In genomic region chr19:36046443-36047050, GRCh38 we compare ENCODE assay signal across 25 cellular contexts. TPM values are rescaled to one million over a fixed set of nuclear protein-coding genes. Genes with fewer than 3 reads are reported as not detected.
A peak's percentile ranks its signal among the peaks of the same experiment; 100 is the strongest.
DNase-seq lines count a peak whose midpoint lies in the region; TF ChIP-seq lines count a peak whose summit lies in the region.
"Had no signal": no experiment of that assay in that cellular context is flagged by ENCODE, and none has a peak within 500 bp of the region (broad histone marks: within the 10 kb centered on the region; RNA-seq: fewer than 3 reads in every experiment).

No MANE protein-coding gene starts in this region.

- H3K9me3 ChIP-seq in stomach (no peaks in the 10 kb centered on the region), A673 (ENCODE audit: low read depth, low read length, poor library complexity, severe bottlenecking) (no peaks in the 10 kb centered on the region)
- H3K9me3 ChIP-seq: HAP-1 had no signal

- H3K27me3 Mint-ChIP-seq in HFFc6 (ENCODE audit: insufficient read depth) = peaks cover 2% of the 10 kb centered on the region
- H3K27me3 Mint-ChIP-seq: brain; natural killer cell treated with Interleukin-12 subunit alpha and Interleukin-12 subunit beta and Interleukin-15 and Interleukin-18, amount 100 ng/mL, for 72 hours; stimulated activated naive B cell treated with anti-CD40 and anti-IgM and Interleukin-4, amounts not matched to agents 10 μg/mL and 1 μg/mL and 100 μg/mL, for 72 hours; type B pancreatic cell had no signal

- peak overlapping the region; percentile 1 for H3K27ac ChIP-seq in cingulate gyrus (ENCODE audit: low read depth, low read length)
- H3K27ac ChIP-seq in stomach = peak overlapping the region in 3 of 5 donors; percentile 21 to 47 (median 26)
- no peak overlapping the region for H3K27ac ChIP-seq in A673 (ENCODE audit: low read depth, low read length, poor library complexity, severe bottlenecking)
- H3K27ac ChIP-seq: parathyroid adenoma had no signal

- H3K27me3 ChIP-seq in stomach = no peaks in the 10 kb centered on the region
- no peaks in the 10 kb centered on the region for H3K27me3 ChIP-seq in A673 (replicated peaks; ENCODE audit: insufficient read depth, low read depth, low read length, poor library complexity)

- no peak for TF ChIP-seq POLR2A in stomach (IDR thresholded peaks at IDR 0.05)

- H3K4me3 ChIP-seq in stomach = no peak overlapping the region
- H3K4me3 ChIP-seq in A673 (ENCODE audit: low read depth, low read length, poor library complexity, severe bottlenecking) = no peak overlapping the region
- H3K4me3 ChIP-seq: coronary artery, HAP-1 had no signal

- 81 to 88% (median 86%) methylated on average over 5 of the region's 5 CpGs for WGBS in stomach, 5 donors

- H3K9me3 Mint-ChIP-seq in HFFc6 = no peaks in the 10 kb centered on the region
- H3K9me3 Mint-ChIP-seq: activated naive CD4-positive, alpha-beta T cell treated with anti-CD3 and anti-CD28 coated beads, Interleukin-2, amount 50 U/mL, for 72 hours; activated T-cell treated with anti-CD3 and anti-CD28 coated beads, Interleukin-2, amount 50 U/mL, for 72 hours; natural killer cell treated with Interleukin-12 subunit alpha and Interleukin-12 subunit beta and Interleukin-15 and Interleukin-18, amount 100 ng/mL, for 72 hours; type B pancreatic cell had no signal

- H3K4me1 ChIP-seq in stomach (peaks cover 0 to 29% (median 8%) of the 10 kb centered on the region in 4 donors), A673 (ENCODE audit: insufficient read depth, low read length, poor library complexity, severe bottlenecking) (no peaks in the 10 kb centered on the region)
- H3K4me1 ChIP-seq: parathyroid adenoma had no signal

- CTCF ChIA-PET in A673 (lab: Charles Lee) = no interaction called here

- TF ChIP-seq CTCF in HFFc6 (IDR thresholded peaks at IDR 0.05) = no peak
- no peak for TF ChIP-seq CTCF in stomach (IDR thresholded peaks at IDR 0.05)
- no peak for TF ChIP-seq CTCF in A673 (conservative IDR thresholded peaks at IDR 0.05; ENCODE audit: low read depth, low read length)

- H3K4me1 Mint-ChIP-seq in HFFc6 (ENCODE audit: low read depth) = peaks cover 21% of the 10 kb centered on the region

- no peak for TF ChIP-seq EP300 in stomach (IDR thresholded peaks at IDR 0.05)

- intact Hi-C loops in stomach (cut with DNase I; ENCODE audit: low total_unique reads) (no loop called here), A673 (cut with micrococcal nuclease; ENCODE audit: unreplicated experiment) (no loop called here)

- peak overlapping the region; percentile 30 for H3K27ac Mint-ChIP-seq in HFFc6
- H3K27ac Mint-ChIP-seq: activated naive CD4-positive, alpha-beta T cell treated with anti-CD3 and anti-CD28 coated beads, Interleukin-2, amount 50 U/mL, for 72 hours; activated T-cell treated with anti-CD3 and anti-CD28 coated beads, Interleukin-2, amount 50 U/mL, for 72 hours; mesothelial cell of epicardium; natural killer cell treated with Interleukin-12 subunit alpha and Interleukin-12 subunit beta and Interleukin-15 and Interleukin-18, amount 100 ng/mL, for 72 hours; stimulated activated naive B cell treated with anti-CD40 and anti-IgM and Interleukin-4, amounts not matched to agents 10 μg/mL and 1 μg/mL and 100 μg/mL, for 72 hours; type B pancreatic cell had no signal

- no peak overlapping the region for H3K4me3 Mint-ChIP-seq in HFFc6
- H3K4me3 Mint-ChIP-seq: activated T-cell treated with anti-CD3 and anti-CD28 coated beads, Interleukin-2, amount 50 U/mL, for 72 hours; brain; mesothelial cell of epicardium; natural killer cell treated with Interleukin-12 subunit alpha and Interleukin-12 subunit beta and Interleukin-15 and Interleukin-18, amount 100 ng/mL, for 72 hours; stimulated activated naive B cell treated with anti-CD40 and anti-IgM and Interleukin-4, amounts not matched to agents 10 μg/mL and 1 μg/mL and 100 μg/mL, for 72 hours; type B pancreatic cell had no signal

- no peaks in the 10 kb centered on the region for H3K36me3 ChIP-seq in stomach
- H3K36me3 ChIP-seq in A673 (ENCODE audit: insufficient read depth, low read length, poor library complexity, severe bottlenecking) = no peaks in the 10 kb centered on the region
- H3K36me3 ChIP-seq: HAP-1 had no signal

- BruUV-seq in A673 (replicated peaks; lab: Mats Ljungman, UMichigan) = no TSS peak

- no peaks in the 10 kb centered on the region for H3K36me3 Mint-ChIP-seq in HFFc6 (ENCODE audit: low read depth)
- H3K36me3 Mint-ChIP-seq: activated naive CD4-positive, alpha-beta T cell treated with anti-CD3 and anti-CD28 coated beads, Interleukin-2, amount 50 U/mL, for 72 hours; natural killer cell treated with Interleukin-12 subunit alpha and Interleukin-12 subunit beta and Interleukin-15 and Interleukin-18, amount 100 ng/mL, for 72 hours; type B pancreatic cell had no signal

- POLR2A ChIA-PET in A673 (lab: Charles Lee; ENCODE audit: low non-redundant PET) = no interaction called here

- DNase-seq in HFFc6 = no peak
- peak; percentile 61 for DNase-seq in globus pallidus (ENCODE audit: low spot score)
- DNase-seq in stomach = no peak
- no peak for DNase-seq in ureter (ENCODE audit: low spot score)
- no peak for DNase-seq in NCI-H146 (lab: John Stamatoyannopoulos, UW)
- DNase-seq in stimulated activated CD4-positive, alpha-beta T cell treated with anti-CD3 and anti-CD28 coated beads, Interleukin-1b, Interleukin-23, amount 100 ng/mL, for 48 hours = no peak
- no peak for DNase-seq in A673 (ENCODE audit: low spot score)
- DNase-seq: activated T-cell treated with anti-CD3 and anti-CD28 coated beads, Interleukin-2, amount 50 U/mL, for 72 hours; DND-41; NCI-H1436; NCI-H2171; NCI-H774; Right ventricle myocardium superior; stimulated activated CD4-positive, alpha-beta T cell treated with anti-CD3 and anti-CD28 coated beads, Interleukin-2, amount 100 ng/mL, for 24 hours; stimulated activated naive B cell treated with anti-CD40 and anti-IgM and Interleukin-4, amounts not matched to agents 10 μg/mL and 1 μg/mL and 100 μg/mL, for 72 hours had no signal

RNA-seq across cellular contexts. Expression of gene THAP8, which starts 7.5 kb away (rescaled TPM):
- 1 to 10 TPM; 5.2 to 6.4 (median 5.5) TPM for total RNA-seq in HFFc6 (2021; fragmentation: NEBNext Ultra II Directional; extraction: Animal tissue kit (Norgen Biotek cat#: 25700))
- total RNA-seq in stomach = 10 to 100 TPM in 1 of 5 donors, 1 to 10 TPM in 1, under 1 TPM in 2, not detected in 1; 0.29 to 12.8 (median 5.1) TPM
- 1 to 10 TPM; 4.4 to 4.7 (median 4.7) TPM for polyA plus RNA-seq in stomach
- 3.8 TPM for total RNA-seq in ureter
- total RNA-seq in A673 (2021) = 4.6 and 5.4 TPM in 2 replicates

RNA-seq across cellular contexts. Expression of gene WDR62, which starts 8.2 kb away (rescaled TPM):
- total RNA-seq in HFFc6 (2021; fragmentation: NEBNext Ultra II Directional; extraction: Animal tissue kit (Norgen Biotek cat#: 25700)) = 10 to 100 TPM in 5 of 6 experiments, 1 to 10 TPM in 1; 6.5 to 13.8 (median 13.0) TPM
- total RNA-seq in stomach (10 to 100 TPM in 1 of 5 donors, 1 to 10 TPM in 3, under 1 TPM in 1; 0.29 to 15.2 (median 2.7) TPM), ureter (1.6 TPM), A673 (2021) (39.8 and 40.4 TPM in 2 replicates)
- 1 to 10 TPM in 2 of 3 donors, under 1 TPM in 1; 0.31 to 1.3 (median 1.2) TPM for polyA plus RNA-seq in stomach

RNA-seq across cellular contexts. Expression of gene CLIP3, which starts 13.9 kb away (rescaled TPM):
- 10 to 100 TPM; 62.2 to 93.1 (median 83.9) TPM for total RNA-seq in HFFc6 (2021; fragmentation: NEBNext Ultra II Directional; extraction: Animal tissue kit (Norgen Biotek cat#: 25700))
- total RNA-seq in stomach (10 to 100 TPM in 1 of 5 donors, 1 to 10 TPM in 4; 1.8 to 17.1 (median 7.5) TPM), ureter (14.9 TPM), A673 (2021) (9.2 and 15.8 TPM in 2 replicates)
- 1 to 10 TPM; 4.5 to 8.3 (median 5.5) TPM for polyA plus RNA-seq in stomach

RNA-seq across cellular contexts. Expression of gene ALKBH6, which starts 32.5 kb away (rescaled TPM):
- 10 to 100 TPM; 25.3 to 31.5 (median 28.5) TPM for total RNA-seq in HFFc6 (2021; fragmentation: NEBNext Ultra II Directional; extraction: Animal tissue kit (Norgen Biotek cat#: 25700))
- total RNA-seq in stomach (100 to 1,000 TPM in 2 of 5 donors, 10 to 100 TPM in 1, 1 to 10 TPM in 2; 8.8 to 187 (median 44.2) TPM), ureter (23.8 TPM), A673 (2021) (20.1 and 27.7 TPM in 2 replicates)
- 10 to 100 TPM in 2 of 3 donors, 1 to 10 TPM in 1; 9.8 to 25.8 (median 13.7) TPM for polyA plus RNA-seq in stomach

RNA-seq across cellular contexts. Expression of gene SYNE4, which starts 37.9 kb away (rescaled TPM):
- total RNA-seq in HFFc6 (2021; fragmentation: NEBNext Ultra II Directional; extraction: Animal tissue kit (Norgen Biotek cat#: 25700)) = under 1 TPM; 0.07 to 0.40 (median 0.29) TPM
- total RNA-seq in stomach (10 to 100 TPM in 1 of 5 donors, 1 to 10 TPM in 3, not detected in 1; 1.3 to 11.2 (median 5.4) TPM), ureter (4.1 TPM), A673 (2021) (0.70 TPM in 1 of 2 replicates, not detected in the other)
- 1 to 10 TPM; 3.5 to 5.8 (median 4.6) TPM for polyA plus RNA-seq in stomach
- total RNA-seq: glomerular endothelial cell had no signal
